9 cellular contexts compared by ENCODE assay signal in the genomic region with DNA sequence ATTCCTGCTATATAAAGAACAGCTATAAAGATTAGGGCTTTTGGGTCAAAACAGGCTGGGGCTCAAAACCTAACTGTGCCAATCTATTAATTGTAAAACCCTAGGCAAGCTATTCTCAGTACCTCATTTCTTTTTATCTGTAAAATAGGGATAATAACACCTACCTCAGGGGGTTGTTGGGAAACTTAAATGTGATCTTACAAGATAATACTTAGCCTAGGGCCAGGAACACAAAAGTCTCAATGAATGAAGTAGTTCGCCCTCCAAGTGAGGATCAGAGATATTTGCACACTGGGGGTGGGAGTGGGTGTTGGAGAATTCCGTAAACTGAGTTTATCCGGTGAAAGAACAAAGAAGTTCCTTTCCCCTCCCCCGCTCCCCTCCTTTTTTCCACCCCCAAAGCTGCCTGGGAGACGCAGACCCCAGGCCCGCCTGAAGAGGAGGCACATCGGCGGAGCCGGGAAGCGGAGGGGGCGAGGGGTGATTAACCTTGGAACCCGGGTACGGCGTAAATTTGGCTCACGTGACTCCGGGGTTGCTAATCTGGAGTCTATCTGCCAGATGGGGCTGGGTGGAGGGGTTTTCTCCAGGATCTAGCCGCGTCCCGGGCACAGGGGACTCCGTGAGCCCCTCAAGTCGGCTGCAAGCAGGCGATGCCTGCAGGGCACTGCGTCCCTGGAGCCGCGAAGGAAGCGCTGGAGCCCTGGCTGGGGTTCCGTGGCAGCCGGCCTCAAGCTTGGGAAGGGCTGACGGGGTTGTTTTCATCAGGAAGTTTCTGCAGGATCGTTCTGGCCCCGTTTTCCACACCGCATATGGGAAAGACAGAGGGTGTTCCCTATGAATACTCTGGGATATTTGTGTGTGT. TPM values are rescaled to one million over a fixed set of nuclear protein-coding genes. Genes with fewer than 3 reads are reported as not detected.
DNase-seq lines count a peak whose midpoint lies in the region; ATAC-seq and TF ChIP-seq lines count a peak whose summit lies in the region.
"Had no signal": no experiment of that assay in that cellular context is flagged by ENCODE, and none has a peak within 500 bp of the region (broad histone marks: within the 10 kb centered on the region; RNA-seq: fewer than 3 reads in every experiment).

No MANE protein-coding gene starts in this region.

- DNase-seq in NCI-H2171 treated with DMSO at 0.1 percent for 48 hours (lab: John Stamatoyannopoulos, UW) (peak; percentile 71), esophagus squamous epithelium (lab: John Stamatoyannopoulos, UW) (no peak), GM13976 (ENCODE audit: low spot score) (no peak), HT-29 (ENCODE audit: low spot score) (no peak)

- H3K4me2 ChIP-seq in BLaER1 (peak overlapping the region; percentile 83), neural cell (ENCODE audit: low read length) (peak overlapping the region; percentile 69)

- no peaks in the 10 kb centered on the region for H3K36me3 ChIP-seq in BLaER1
- no peaks in the 10 kb centered on the region for H3K36me3 ChIP-seq in esophagus squamous epithelium
- H3K36me3 ChIP-seq in neural cell (ENCODE audit: insufficient read depth, low read length): no peaks in the 10 kb centered on the region

- H2AFZ ChIP-seq in neural cell (ENCODE audit: low read depth, low read length): no peak overlapping the region

- no peak overlapping the region for H3K27ac ChIP-seq in BLaER1
- H3K27ac ChIP-seq in esophagus squamous epithelium: peak overlapping the region in 3 of 4 donors; percentile 27 to 68 (median 51)
- no peak overlapping the region for H3K27ac ChIP-seq in neural cell (ENCODE audit: low read length)
- H3K27ac ChIP-seq: epithelial cell of prostate had no signal

- peak overlapping the region; percentile 79 for H3K4me3 ChIP-seq in BLaER1
- H3K4me3 ChIP-seq in esophagus squamous epithelium: peak overlapping the region; percentile 3 to 83 (median 47)
- peak overlapping the region; percentile 79 for H3K4me3 ChIP-seq in neural cell (ENCODE audit: low read length)

- H3F3A ChIP-seq in neural cell (ENCODE audit: insufficient read depth, low read length, poor library complexity, severe bottlenecking): no peaks in the 10 kb centered on the region

- ATAC-seq in HG03469 (IDR thresholded peaks at IDR 0.05; ENCODE audit: unreplicated experiment) (no peak), GM18498 (IDR thresholded peaks at IDR 0.05; ENCODE audit: unreplicated experiment) (no peak)

- intact Hi-C loops in esophagus squamous epithelium (cut with DNase I): no loop called here

- TF ChIP-seq CTCF in esophagus squamous epithelium (IDR thresholded peaks at IDR 0.05): no peak
- TF ChIP-seq CTCF in neural cell (IDR thresholded peaks at IDR 0.05; ENCODE audit: poor library complexity, severe bottlenecking): no peak
- TF ChIP-seq CTCF in GM13976 (IDR thresholded peaks at IDR 0.05; ENCODE audit: borderline replicate concordance, control extremely low read depth, extremely low read depth, insufficient read depth, missing control alignments): no peak

- H3K9me3 ChIP-seq in BLaER1 (no peaks in the 10 kb centered on the region), esophagus squamous epithelium (no peaks in the 10 kb centered on the region), neural cell (ENCODE audit: low read length) (no peaks in the 10 kb centered on the region)

- no peak for TF ChIP-seq RAD21 in neural cell (conservative IDR thresholded peaks at IDR 0.05)

- TF ChIP-seq POLR2A in esophagus squamous epithelium (IDR thresholded peaks at IDR 0.05): no peak

- H3K79me2 ChIP-seq in neural cell (replicated peaks; ENCODE audit: insufficient read depth, low read length): no peaks in the 10 kb centered on the region

- H3K9ac ChIP-seq in BLaER1 (peak overlapping the region; percentile 82; the same call in 1 of the 2 replicates), neural cell (ENCODE audit: low read length) (peak overlapping the region; percentile 69)

- WGBS in esophagus squamous epithelium, 2 donors: 1 to 5% methylated on average over 8 to 19 of the region's 32 CpGs

- TF ChIP-seq EP300 in neural cell (conservative IDR thresholded peaks at IDR 0.05; ENCODE audit: poor library complexity, severe bottlenecking): no peak

- H3K4me1 ChIP-seq in BLaER1 (peaks cover 34% of the 10 kb centered on the region), esophagus squamous epithelium (peaks cover 15 to 37% (median 16%) of the 10 kb centered on the region in 3 donors)

- H3K27me3 ChIP-seq in BLaER1 (peaks cover 6% of the 10 kb centered on the region; the same call in 1 of the 2 replicates), esophagus squamous epithelium (peaks cover 0 to 58% (median 0%) of the 10 kb centered on the region in 4 donors), neural cell (ENCODE audit: insufficient read depth, low read depth, low read length) (peaks cover 45% of the 10 kb centered on the region)

- H3K9me2 ChIP-seq in neural cell (ENCODE audit: insufficient read depth, low read length): no peaks in the 10 kb centered on the region

- in situ Hi-C loops in GM13976 (cut with MboI; ENCODE audit: low sequenced_read_pairs, unreplicated experiment): no loop called here

- H4K20me1 ChIP-seq in BLaER1 (peaks cover 30% of the 10 kb centered on the region), neural cell (ENCODE audit: insufficient read depth) (no peaks in the 10 kb centered on the region)

TF ChIP-seq in neural cell, 6 proteins besides CTCF, POLR2A, EP300 and RAD21:
- no peak for TF ChIP-seq EZH2 (IDR thresholded peaks at IDR 0.05; ENCODE audit: borderline replicate concordance, insufficient read depth, low read length, poor library complexity, severe bottlenecking)
- TF ChIP-seq POLR2AphosphoS5 (IDR thresholded peaks at IDR 0.05): no peak
- no peak for TF ChIP-seq MXI1 (conservative IDR thresholded peaks at IDR 0.05; ENCODE audit: poor library complexity, severe bottlenecking)
- TF ChIP-seq SMC3 (conservative IDR thresholded peaks at IDR 0.05; ENCODE audit: poor library complexity): no peak
- no peak for TF ChIP-seq TAF1 (IDR thresholded peaks at IDR 0.05; ENCODE audit: low read depth)
- TF ChIP-seq REST (IDR thresholded peaks at IDR 0.05; ENCODE audit: borderline replicate concordance): no peak

RNA-seq across cellular contexts. Expression of gene PODXL, which starts 1.3 kb away (rescaled TPM):
- total RNA-seq in esophagus squamous epithelium: 10 to 100 TPM in 1 of 4 donors, 1 to 10 TPM in 3; 5.0 to 22.3 (median 7.6) TPM
- polyA plus RNA-seq in neural cell: 4.5 and 6.1 TPM in 2 replicates
- polyA minus RNA-seq in neural cell: 6.6 and 9.8 TPM in 2 replicates
- total RNA-seq in HT-29 (2014; rRNA removed; shearing (Covaris generic)): 55.9 and 67.9 TPM in 2 replicates

Comparison
In these comparisons a context has a peak if more than half of its experiments do, and no peak if none do; other contexts are left out.
1. H3K27ac ChIP-seq: peak in esophagus squamous epithelium (3 of 4); none in BLaER1 (single experiment) and neural cell (single experiment).
2. Peak in every context shown above with its lines, with median percentiles within 50 percentile points of each other: H3K4me3 ChIP-seq.